8 cellular contexts compared by ENCODE assay signal in the genomic region with DNA sequence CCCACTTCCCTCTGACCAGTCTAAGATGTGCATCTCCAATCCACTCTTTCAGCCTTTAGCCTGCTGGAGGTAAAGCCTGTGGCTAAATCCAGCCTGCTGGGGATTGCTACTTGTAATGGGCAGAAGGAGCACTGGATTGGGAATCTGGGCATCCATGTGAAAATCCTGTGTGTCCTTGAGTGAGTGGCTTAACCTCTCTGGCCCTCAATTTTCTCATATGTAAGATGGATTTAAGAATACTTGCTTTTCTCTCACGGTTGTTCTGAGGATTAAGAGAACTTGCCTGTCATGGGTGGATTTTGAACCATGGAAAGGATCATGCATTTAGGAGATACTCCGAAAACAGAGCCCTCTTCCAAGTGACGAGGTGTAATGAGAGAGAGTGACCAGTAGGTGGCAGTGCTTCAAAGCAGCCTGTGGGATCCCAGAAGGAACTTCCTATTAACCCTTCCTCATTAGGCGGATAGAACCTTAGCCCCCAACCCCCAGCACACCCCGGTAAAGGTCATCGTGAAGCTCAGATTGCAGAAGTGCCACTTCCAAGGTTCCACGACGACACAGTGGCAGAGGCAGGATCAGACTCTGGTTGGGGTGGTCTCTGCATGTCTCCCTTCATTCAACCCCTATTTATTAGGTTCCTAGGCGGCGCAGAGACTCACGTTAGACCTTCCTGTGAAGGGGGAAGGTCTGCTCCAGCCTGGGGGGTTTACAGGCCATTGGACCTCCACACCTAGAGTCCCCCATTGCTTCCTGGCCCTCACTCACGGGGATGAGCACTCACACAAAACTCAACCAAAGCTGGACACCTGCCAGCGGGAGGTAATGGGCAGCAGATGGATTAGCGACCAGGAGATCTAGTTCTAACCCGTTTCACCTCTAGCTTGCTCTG.
DNase-seq lines count a peak whose midpoint lies in the region; ATAC-seq, FAIRE-seq and TF ChIP-seq lines count a peak whose summit lies in the region.

No MANE protein-coding gene starts in this region.

- peak; percentile 64 for ATAC-seq in HG02798 (IDR thresholded peaks at IDR 0.05; ENCODE audit: poor library complexity, unreplicated experiment)
- no peak for ATAC-seq in activated naive CD8-positive, alpha-beta T cell treated with anti-CD3 and anti-CD28 coated beads, Interleukin-2, amount 50 U/mL, for 24 hours
- no peak for ATAC-seq in HG03095 (IDR thresholded peaks at IDR 0.05; ENCODE audit: unreplicated experiment)
- ATAC-seq in GM21619 (IDR thresholded peaks at IDR 0.05; ENCODE audit: unreplicated experiment), result no peak

- H3K4me1 ChIP-seq in cardiac muscle cell (ENCODE audit: low read depth) (peaks cover 4% of the 10 kb centered on the region), prostate gland (replicated peaks) (no peaks in the 10 kb centered on the region)

- H3K36me3 Mint-ChIP-seq in activated naive CD8-positive, alpha-beta T cell treated with anti-CD3 and anti-CD28 coated beads, Interleukin-2, amount 50 U/mL, for 24 hours (ENCODE audit: low read depth), result no peaks in the 10 kb centered on the region

- intact Hi-C loops in prostate gland (cut with DNase I), result loop anchor here (2.0 to 10.0 kb wide), 3 partner anchors 70 to 225 kb away; a partner anchor contains a TSS

- 14% methylated on average over 15 of the region's 15 CpGs for WGBS in prostate gland

- peaks cover 13% of the 10 kb centered on the region for H3K27me3 Mint-ChIP-seq in activated naive CD8-positive, alpha-beta T cell treated with anti-CD3 and anti-CD28 coated beads, Interleukin-2, amount 50 U/mL, for 24 hours

- H3K4me1 Mint-ChIP-seq in activated naive CD8-positive, alpha-beta T cell treated with anti-CD3 and anti-CD28 coated beads, Interleukin-2, amount 50 U/mL, for 24 hours, result peaks cover 1% of the 10 kb centered on the region

- peak; percentile 84 for TF ChIP-seq CTCF in D721Med (IDR thresholded peaks at IDR 0.05; ENCODE audit: insufficient read depth, missing control alignments)
- TF ChIP-seq CTCF in cardiac muscle cell (IDR thresholded peaks at IDR 0.05; ENCODE audit: low read depth, low read length), result peak; percentile 93
- peak; percentile 73 to 89 (median 82) for TF ChIP-seq CTCF in prostate gland (IDR thresholded peaks at IDR 0.05)

- H3K4me3 Mint-ChIP-seq in activated naive CD8-positive, alpha-beta T cell treated with anti-CD3 and anti-CD28 coated beads, Interleukin-2, amount 50 U/mL, for 24 hours, result no peak overlapping the region

- no peaks in the 10 kb centered on the region for H3K36me3 ChIP-seq in cardiac muscle cell
- no peaks in the 10 kb centered on the region for H3K36me3 ChIP-seq in prostate gland

- H3K27ac ChIP-seq in cardiac muscle cell (no peak overlapping the region), prostate gland (no peak overlapping the region)

- FAIRE-seq in D721Med (lab: Jason Lieb, UNC), result no peak

- H3K27me3 ChIP-seq in cardiac muscle cell, result no peaks in the 10 kb centered on the region
- no peaks in the 10 kb centered on the region for H3K27me3 ChIP-seq in prostate gland (replicated peaks; ENCODE audit: insufficient read depth)

- DNase-seq in D721Med (ENCODE audit: insufficient read length, low spot score) (peak; percentile 53), NOMO-1 treated with dmso at 0.1 percent for 144 hours (lab: John Stamatoyannopoulos, UW; ENCODE audit: unreplicated experiment) (peak; percentile 47), cardiac muscle cell (ENCODE audit: low read depth in 1 of 2, low spot score in 1 of 2) (peak; percentile 53 to 75), prostate gland (ENCODE audit: low spot score) (peak; percentile 42)
- DNase-seq in activated naive CD8-positive, alpha-beta T cell treated with anti-CD3 and anti-CD28 coated beads, Interleukin-2, amount 50 U/mL, for 24 hours, result peak; percentile 38

- H3K27ac Mint-ChIP-seq in activated naive CD8-positive, alpha-beta T cell treated with anti-CD3 and anti-CD28 coated beads, Interleukin-2, amount 50 U/mL, for 24 hours, result no peak overlapping the region

- H3K4me3 ChIP-seq in cardiac muscle cell (no peak overlapping the region), prostate gland (peak overlapping the region in 1 of 2 donors; percentile 6)

- no peak for TF ChIP-seq POLR2A in prostate gland (IDR thresholded peaks at IDR 0.05)

- H3K9me3 ChIP-seq in cardiac muscle cell (ENCODE audit: low read depth), result no peaks in the 10 kb centered on the region
- no peaks in the 10 kb centered on the region for H3K9me3 ChIP-seq in prostate gland

- H3K9me3 Mint-ChIP-seq in activated naive CD8-positive, alpha-beta T cell treated with anti-CD3 and anti-CD28 coated beads, Interleukin-2, amount 50 U/mL, for 24 hours, result no peaks in the 10 kb centered on the region
